ENCODE assay signal across 14 cellular contexts in the genomic region with DNA sequence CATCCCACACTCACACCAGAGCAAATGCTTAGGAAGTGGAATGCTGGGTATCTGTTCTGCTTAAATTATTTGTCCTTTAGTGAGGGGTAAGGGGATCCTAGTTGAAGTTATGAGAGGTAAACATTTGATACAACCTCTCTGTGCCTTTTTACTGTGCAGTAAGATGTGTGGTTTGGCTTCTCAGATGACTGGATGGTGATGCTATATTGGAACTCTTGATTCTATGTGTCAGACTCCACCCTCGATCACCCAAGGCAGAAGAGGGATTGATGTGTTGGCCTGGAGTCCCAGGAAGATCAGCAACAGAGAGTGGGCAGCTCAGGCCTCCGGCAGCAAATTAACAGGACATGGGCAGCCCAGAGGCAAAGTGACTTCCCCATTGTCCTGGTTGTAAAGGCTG.
"Had no signal": no experiment of that assay in that cellular context is flagged by ENCODE, and none has a peak within 500 bp of the region (broad histone marks: within the 10 kb centered on the region; RNA-seq: fewer than 3 reads in every experiment).

No MANE protein-coding gene starts in this region.

- H3K27me3 ChIP-seq: ascending aorta, esophagus squamous epithelium, left lung, pancreas, transverse colon had no signal

- DNase-seq: activated CD4-positive, alpha-beta memory T cell treated with anti-CD3 and anti-CD28 coated beads for 36 hours; activated CD4-positive, CD25-positive, alpha-beta regulatory T cell treated with anti-CD3 and anti-CD28 coated beads, Interleukin-2, amount 50 U/mL, for 72 hours; activated gamma-delta T cell treated with Interleukin-2 at 50 U/mL for 16 hours; activated T-cell treated with anti-CD3 and anti-CD28 coated beads, Interleukin-2, amount 50 U/mL, for 48 hours; esophagus squamous epithelium; foreskin fibroblast; glutamatergic neuron; left lung; mesendoderm; transverse colon had no signal

- H3K4me3 ChIP-seq: ascending aorta, esophagus squamous epithelium, left lung, pancreas, skin epidermis, transverse colon had no signal

- H3K36me3 ChIP-seq: ascending aorta, left lung, pancreas, transverse colon had no signal

- H3K27me3 Mint-ChIP-seq: activated CD4-positive, alpha-beta memory T cell treated with anti-CD3 and anti-CD28 coated beads for 36 hours had no signal

- H3K27ac ChIP-seq: ascending aorta, esophagus squamous epithelium, left lung, pancreas, transverse colon had no signal

- H3K4me3 Mint-ChIP-seq: activated CD4-positive, alpha-beta memory T cell treated with anti-CD3 and anti-CD28 coated beads for 36 hours; T-helper 2 cell treated with Interferon-gamma antibody and Interleukin-4, amounts not matched to agents 5 μg/mL and 100 μg/mL, for 36 hours had no signal

- H3K27ac Mint-ChIP-seq: activated CD4-positive, alpha-beta memory T cell treated with anti-CD3 and anti-CD28 coated beads for 36 hours; T-helper 2 cell treated with Interferon-gamma antibody and Interleukin-4, amounts not matched to agents 5 μg/mL and 100 μg/mL, for 36 hours had no signal

- ATAC-seq: left lung had no signal

- H3K9me3 ChIP-seq: pancreas had no signal

- H3K4me1 ChIP-seq: ascending aorta, left lung, pancreas had no signal

- FAIRE-seq: pancreas had no signal
